1 cellular context compared by ENCODE assay signal in the genomic region with DNA sequence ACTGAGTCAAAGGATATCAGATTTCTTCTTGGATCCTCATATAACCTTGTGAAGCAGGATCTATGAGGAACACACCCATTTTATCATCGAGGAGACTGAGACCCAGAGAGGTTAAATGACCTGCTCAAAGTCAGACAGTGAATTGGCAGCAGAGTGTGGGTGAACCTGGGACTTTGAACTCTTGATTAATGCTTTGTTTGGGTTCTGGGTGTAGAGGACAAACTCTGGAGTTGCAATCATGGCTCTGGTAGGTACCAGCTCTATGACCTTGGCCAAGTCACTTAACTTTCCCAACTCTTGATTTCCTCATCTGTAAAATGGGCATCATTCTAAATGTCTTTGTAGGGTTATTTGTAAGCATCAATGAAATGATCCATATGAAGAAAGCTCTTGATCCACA.
TF ChIP-seq lines count a peak whose summit lies in the region.

No MANE protein-coding gene starts in this region.

TF ChIP-seq in HepG2, 621 proteins besides CTCF, POLR2A, EP300 and RAD21 (continued from another document):
- no peak for TF ChIP-seq ZNF496 (CRISPR knock-in tag; IDR thresholded peaks at IDR 0.05; ENCODE audit: insufficient replicate concordance)
- no peak for TF ChIP-seq ZNF766 (CRISPR knock-in tag; IDR thresholded peaks at IDR 0.05; ENCODE audit: borderline replicate concordance)
- TF ChIP-seq ZNF12 (CRISPR knock-in tag; IDR thresholded peaks at IDR 0.05), result no peak
- TF ChIP-seq ZBTB39 (CRISPR knock-in tag; IDR thresholded peaks at IDR 0.05), result no peak
- TF ChIP-seq CREM (IDR thresholded peaks at IDR 0.05), result no peak
- no peak for TF ChIP-seq CREM (CRISPR knock-in tag; IDR thresholded peaks at IDR 0.05)
